Comparison of ENCODE assay signal across 9 cellular contexts in the genomic region with DNA sequence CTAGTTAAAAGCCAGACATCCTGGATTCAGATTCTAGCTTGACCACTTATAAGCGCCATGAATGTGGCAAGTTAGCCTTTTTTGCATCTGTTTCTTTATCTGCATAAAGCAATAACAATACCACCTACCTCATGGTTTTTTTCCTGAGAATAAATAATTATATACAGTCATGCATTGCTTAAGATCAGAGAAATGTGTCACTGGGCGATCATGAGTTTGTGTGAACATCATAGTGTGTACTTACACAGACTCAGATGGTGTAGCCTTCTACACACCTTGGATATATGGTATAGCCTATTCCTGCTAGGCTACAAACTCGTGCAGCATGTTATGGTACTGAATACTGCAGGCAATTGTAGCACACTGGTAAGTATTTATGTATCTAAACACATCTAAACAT.
A peak's percentile ranks its signal among the peaks of the same experiment; 100 is the strongest.
DNase-seq lines count a peak whose midpoint lies in the region; ATAC-seq, FAIRE-seq and TF ChIP-seq lines count a peak whose summit lies in the region.
"Had no signal": no experiment of that assay in that cellular context is flagged by ENCODE, and none has a peak within 500 bp of the region (broad histone marks: within the 10 kb centered on the region; RNA-seq: fewer than 3 reads in every experiment).

No MANE protein-coding gene starts in this region.

- H3K36me3 ChIP-seq in astrocyte (ENCODE audit: insufficient read depth, low read length) (no peaks in the 10 kb centered on the region), thoracic aorta (no peaks in the 10 kb centered on the region)
- H3K36me3 ChIP-seq: left lung had no signal

- peak overlapping the region; percentile 12 for H3K27ac Mint-ChIP-seq in activated T-cell treated with anti-CD3 and anti-CD28 coated beads, Interleukin-2, amount 50 U/mL, for 72 hours
- H3K27ac Mint-ChIP-seq in astrocyte (ENCODE audit: unreplicated experiment), result no peak overlapping the region
- peak overlapping the region; percentile 93 for H3K27ac Mint-ChIP-seq in memory B cell

- ATAC-seq in activated T-cell treated with anti-CD3 and anti-CD28 coated beads, Interleukin-2, amount 50 U/mL, for 72 hours (replicated peaks in 1 of 2), result peak in 1 of 2 donors; percentile 32
- ATAC-seq in memory B cell (ENCODE audit: low read depth) (no peak), thoracic aorta (ENCODE audit: insufficient number of reproducible peaks, low FRiP score, low read depth) (no peak), GM19035 (IDR thresholded peaks at IDR 0.05; ENCODE audit: unreplicated experiment) (no peak)

- H3K9ac ChIP-seq in astrocyte (ENCODE audit: low read length), result no peak overlapping the region

- H3K27me3 ChIP-seq in astrocyte (ENCODE audit: insufficient read depth, low read length) (peaks cover 7% of the 10 kb centered on the region), thoracic aorta (replicated peaks; ENCODE audit: insufficient read depth) (no peaks in the 10 kb centered on the region)
- H3K27me3 ChIP-seq: left lung had no signal

- H3K4me3 ChIP-seq in astrocyte (ENCODE audit: insufficient read depth, low read depth, low read length) (peak overlapping the region; percentile 62), thoracic aorta (peak overlapping the region; percentile 74)

- no peak for FAIRE-seq in astrocyte (lab: Jason Lieb, UNC)

- H3K4me1 ChIP-seq in astrocyte (ENCODE audit: insufficient read depth, low read length) (peaks cover 8% of the 10 kb centered on the region), thoracic aorta (ENCODE audit: control insufficient read depth in 1 of 2, low read depth in 2 of 2) (peaks cover 0 to 6% of the 10 kb centered on the region in 2 donors)

- no peaks in the 10 kb centered on the region for H4K20me1 ChIP-seq in astrocyte (ENCODE audit: insufficient read depth, low read length)

- H3K9me3 Mint-ChIP-seq in activated T-cell treated with anti-CD3 and anti-CD28 coated beads, Interleukin-2, amount 50 U/mL, for 72 hours, result no peaks in the 10 kb centered on the region
- no peaks in the 10 kb centered on the region for H3K9me3 Mint-ChIP-seq in astrocyte (ENCODE audit: unreplicated experiment)
- H3K9me3 Mint-ChIP-seq in memory B cell, result no peaks in the 10 kb centered on the region

- H3K4me3 Mint-ChIP-seq in activated T-cell treated with anti-CD3 and anti-CD28 coated beads, Interleukin-2, amount 50 U/mL, for 72 hours, result peak overlapping the region; percentile 86 to 93
- peak overlapping the region; percentile 85 for H3K4me3 Mint-ChIP-seq in astrocyte (ENCODE audit: unreplicated experiment)
- peak overlapping the region; percentile 97 for H3K4me3 Mint-ChIP-seq in memory B cell

- H3K4me2 ChIP-seq in astrocyte (ENCODE audit: low read length), result peak overlapping the region; percentile 91

- no peaks in the 10 kb centered on the region for H3K79me2 ChIP-seq in astrocyte (ENCODE audit: insufficient read depth, low read length)

- H3K4me1 Mint-ChIP-seq in activated T-cell treated with anti-CD3 and anti-CD28 coated beads, Interleukin-2, amount 50 U/mL, for 72 hours (ENCODE audit: low read depth), result peaks cover 45% of the 10 kb centered on the region
- H3K4me1 Mint-ChIP-seq in astrocyte (ENCODE audit: low read depth, unreplicated experiment) (peaks cover 11% of the 10 kb centered on the region), memory B cell (peaks cover 30% of the 10 kb centered on the region)

- H3K36me3 Mint-ChIP-seq in activated T-cell treated with anti-CD3 and anti-CD28 coated beads, Interleukin-2, amount 50 U/mL, for 72 hours (ENCODE audit: insufficient read depth in 2 of 2), result peaks cover 2 to 3% of the 10 kb centered on the region in 2 donors
- H3K36me3 Mint-ChIP-seq in astrocyte (ENCODE audit: low read depth, unreplicated experiment), result no peaks in the 10 kb centered on the region
- peaks cover 7% of the 10 kb centered on the region for H3K36me3 Mint-ChIP-seq in memory B cell

- TF ChIP-seq CTCF in astrocyte (IDR thresholded peaks at IDR 0.05; ENCODE audit: insufficient read depth, low read depth, low read length) (no peak), thoracic aorta (IDR thresholded peaks at IDR 0.05) (no peak)

- no peaks in the 10 kb centered on the region for H3K27me3 Mint-ChIP-seq in activated T-cell treated with anti-CD3 and anti-CD28 coated beads, Interleukin-2, amount 50 U/mL, for 72 hours (ENCODE audit: low read depth)
- H3K27me3 Mint-ChIP-seq in astrocyte (ENCODE audit: low read depth, unreplicated experiment), result peaks cover 4% of the 10 kb centered on the region
- H3K27me3 Mint-ChIP-seq in memory B cell, result no peaks in the 10 kb centered on the region

- DNase-seq in activated T-cell treated with anti-CD3 and anti-CD28 coated beads, Interleukin-2, amount 50 U/mL, for 72 hours, result no peak
- no peak for DNase-seq in activated T-cell treated with anti-CD3 and anti-CD28 coated beads, Interleukin-2, amount 50 U/mL, for 48 hours
- DNase-seq in astrocyte (ENCODE audit: low read depth) (no peak), memory B cell (ENCODE audit: low spot score in 2 of 2) (no peak), thoracic aorta (ENCODE audit: low spot score) (no peak), NOMO-1 treated with dmso at 0.1 percent for 144 hours (lab: John Stamatoyannopoulos, UW; ENCODE audit: unreplicated experiment) (no peak), SKM-1 treated with dmso at 0.1 percent for 144 hours (lab: John Stamatoyannopoulos, UW; ENCODE audit: unreplicated experiment) (no peak)

- H3K27ac ChIP-seq in astrocyte (ENCODE audit: low read depth, low read length) (no peak overlapping the region), thoracic aorta (no peak overlapping the region)

- peak overlapping the region; percentile 79 for H2AFZ ChIP-seq in astrocyte (ENCODE audit: low read depth, low read length)

- H3K9me3 ChIP-seq in astrocyte (ENCODE audit: insufficient read depth, low read depth, low read length) (no peaks in the 10 kb centered on the region), thoracic aorta (no peaks in the 10 kb centered on the region)
- H3K9me3 ChIP-seq: left lung had no signal
